In genomic region chr15:75760689-75761435, GRCh38 we compare ENCODE assay signal across 15 cellular contexts.
"Had no signal": no experiment of that assay in that cellular context is flagged by ENCODE, and none has a peak within 500 bp of the region (broad histone marks: within the 10 kb centered on the region; RNA-seq: fewer than 3 reads in every experiment).

No MANE protein-coding gene starts in this region.

- H3K36me3 ChIP-seq: ascending aorta, lower lobe of right lung had no signal

- H3K9me3 ChIP-seq: ascending aorta, lower lobe of right lung, mucosa of descending colon had no signal

- ATAC-seq: activated CD8-positive, alpha-beta memory T cell treated with anti-CD3 and anti-CD28 coated beads, Interleukin-2, amount 10 ng/mL, durations not matched to agents 7 days and 5 days; activated naive CD8-positive, alpha-beta T cell treated with anti-CD3 and anti-CD28 coated beads, Interleukin-2, amount 50 U/mL, for 24 hours; activated T-cell treated with anti-CD3 and anti-CD28 coated beads, Interleukin-2, amount 50 U/mL, for 4 hours; effector memory CD8-positive, alpha-beta T cell; lower lobe of right lung; mucosa of descending colon; SK-N-SH treated with all-trans-retinoic acid at 6 μM for 48 hours had no signal

- H3K27ac ChIP-seq: ascending aorta, epithelial cell of prostate, lower lobe of right lung had no signal

- DNase-seq: activated CD8-positive, alpha-beta memory T cell treated with anti-CD3 and anti-CD28 coated beads, Interleukin-2, amount 10 ng/mL, durations not matched to agents 7 days and 5 days; activated naive CD8-positive, alpha-beta T cell treated with anti-CD3 and anti-CD28 coated beads, Interleukin-2, amount 50 U/mL, for 24 hours; activated T-cell treated with anti-CD3 and anti-CD28 coated beads, Interleukin-2, amount 50 U/mL, for 4 hours; central memory CD4-positive, alpha-beta T cell; cortex of kidney; effector memory CD8-positive, alpha-beta T cell; hippocampal formation; kidney glomerular epithelial cell; lower lobe of right lung; mucosa of descending colon; nephron progenitor cell; stimulated activated CD4-positive, alpha-beta T cell treated with anti-CD3 and anti-CD28 coated beads, Interleukin-4, amount 100 ng/mL, for 4 hours had no signal

- H3K27me3 ChIP-seq: ascending aorta had no signal

- H3K4me3 ChIP-seq: ascending aorta, lower lobe of right lung, mucosa of descending colon had no signal
